Comparison of ENCODE assay signal across 26 cellular contexts in genomic region chr5:127660048-127660733, GRCh38. TPM values are rescaled to one million over a fixed set of nuclear protein-coding genes. Genes with fewer than 3 reads are reported as not detected.
DNase-seq lines count a peak whose midpoint lies in the region; TF ChIP-seq lines count a peak whose summit lies in the region.
"Had no signal": no experiment of that assay in that cellular context is flagged by ENCODE, and none has a peak within 500 bp of the region (broad histone marks: within the 10 kb centered on the region; RNA-seq: fewer than 3 reads in every experiment).

No MANE protein-coding gene starts in this region.

- H3K9me3 ChIP-seq in endodermal cell (ENCODE audit: control insufficient read depth, low read length), result no peaks in the 10 kb centered on the region
- H3K9me3 ChIP-seq in muscle layer of colon (ENCODE audit: low read length), result no peaks in the 10 kb centered on the region
- no peaks in the 10 kb centered on the region for H3K9me3 ChIP-seq in skeletal muscle tissue (ENCODE audit: control insufficient read depth in 3 of 3, low read length in 3 of 3)
- H3K9me3 ChIP-seq: Peyer's patch, uterus had no signal

- no peaks in the 10 kb centered on the region for H3K27me3 Mint-ChIP-seq in endodermal cell (ENCODE audit: insufficient read depth)

- H3K4me1 ChIP-seq in endodermal cell (ENCODE audit: control insufficient read depth, insufficient read depth, low read length) (no peaks in the 10 kb centered on the region), muscle layer of colon (ENCODE audit: insufficient read depth, low read length) (peaks cover 15% of the 10 kb centered on the region), skeletal muscle tissue (ENCODE audit: control insufficient read depth in 3 of 3, insufficient read depth in 3 of 3, low read length in 3 of 3) (peaks cover 2 to 18% (median 14%) of the 10 kb centered on the region in 3 donors)
- H3K4me1 ChIP-seq: Peyer's patch, uterus had no signal

- H3K9ac ChIP-seq in endodermal cell (ENCODE audit: extremely low read depth, low read length, poor library complexity, severe bottlenecking) (no peak overlapping the region), muscle layer of colon (ENCODE audit: low read length) (no peak overlapping the region), skeletal muscle tissue (ENCODE audit: low read depth in 1 of 3, low read length in 3 of 3) (peak overlapping the region; percentile 54 to 66 (median 64))

- H3K27ac ChIP-seq in endodermal cell (ENCODE audit: low read depth, low read length) (peak overlapping the region; percentile 25), muscle layer of colon (ENCODE audit: low read depth, low read length) (peak overlapping the region; percentile 19), skeletal muscle tissue (ENCODE audit: low read depth, low read length) (peak overlapping the region; percentile 90)
- H3K27ac ChIP-seq: 22Rv1, dorsolateral prefrontal cortex, HL-60, SK-N-MC, uterus had no signal

- H3K27ac Mint-ChIP-seq in endodermal cell, result no peak overlapping the region
- H3K27ac Mint-ChIP-seq: natural killer cell had no signal

- H3K36me3 ChIP-seq in endodermal cell (ENCODE audit: control insufficient read depth, insufficient read depth, low read length), result no peaks in the 10 kb centered on the region
- H3K36me3 ChIP-seq in muscle layer of colon (ENCODE audit: insufficient read depth, low read length), result no peaks in the 10 kb centered on the region
- no peaks in the 10 kb centered on the region for H3K36me3 ChIP-seq in skeletal muscle tissue (ENCODE audit: control insufficient read depth in 3 of 3, insufficient read depth in 3 of 3, low read length in 3 of 3)
- H3K36me3 ChIP-seq: Peyer's patch, uterus had no signal

- H3K27me3 ChIP-seq in endodermal cell (ENCODE audit: control insufficient read depth, insufficient read depth, low read length, poor library complexity, severe bottlenecking) (no peaks in the 10 kb centered on the region), muscle layer of colon (ENCODE audit: control insufficient read depth in 1 of 2, insufficient read depth in 2 of 2, low read length in 2 of 2) (no peaks in the 10 kb centered on the region), skeletal muscle tissue (ENCODE audit: control insufficient read depth in 3 of 3, insufficient read depth in 3 of 3, low read length in 3 of 3) (no peaks in the 10 kb centered on the region)
- H3K27me3 ChIP-seq: dorsolateral prefrontal cortex, Peyer's patch, uterus had no signal

- H3K36me3 Mint-ChIP-seq in endodermal cell (ENCODE audit: low read depth), result no peaks in the 10 kb centered on the region
- H3K36me3 Mint-ChIP-seq: natural killer cell had no signal

- peaks cover 2% of the 10 kb centered on the region for H3K4me1 Mint-ChIP-seq in endodermal cell
- H3K4me1 Mint-ChIP-seq: natural killer cell had no signal

- no peaks in the 10 kb centered on the region for H3K9me3 Mint-ChIP-seq in endodermal cell
- H3K9me3 Mint-ChIP-seq: natural killer cell had no signal

- DNase-seq in DMS53 (lab: John Stamatoyannopoulos, UW) (peak; percentile 5), DMS53 treated with DMSO at 0.1 percent for 48 hours (lab: John Stamatoyannopoulos, UW; ENCODE audit: unreplicated experiment) (no peak), endodermal cell (no peak), GM03348 (ENCODE audit: low spot score) (no peak), HuH-7 (ENCODE audit: low spot score) (no peak)
- DNase-seq in activated CD8-positive, alpha-beta memory T cell treated with anti-CD3 and anti-CD28 coated beads for 24 hours, result no peak
- DNase-seq: activated CD4-positive, alpha-beta T cell treated with anti-CD3 and anti-CD28 coated beads, Interleukin-2, amount 50 U/mL, for 48 hours; caudate nucleus; DND-41; dorsolateral prefrontal cortex; erythroblast; foreskin melanocyte; mesenchymal stem cell; natural killer cell; NCI-H146; NK-92 treated with Interleukin-12 subunit alpha and Interleukin-12 subunit beta, amount 100 ng/mL, for 24 hours; Peyer's patch; uterus had no signal

- no peak overlapping the region for H3K4me3 ChIP-seq in endodermal cell (ENCODE audit: low read length)
- H3K4me3 ChIP-seq in muscle layer of colon (ENCODE audit: low read depth in 1 of 2, low read length in 2 of 2), result no peak overlapping the region
- H3K4me3 ChIP-seq in skeletal muscle tissue (ENCODE audit: low read length in 3 of 3), result peak overlapping the region in 2 of 3 donors; percentile 13 to 41
- H3K4me3 ChIP-seq: dorsolateral prefrontal cortex, Peyer's patch, SK-N-MC, uterus had no signal

- no peak for TF ChIP-seq CTCF in endodermal cell (conservative IDR thresholded peaks at IDR 0.05)

- WGBS in endodermal cell (ENCODE audit: insufficient coverage in 1 of 2, insufficient read length in 1 of 2), 2 experiments, result 77 to 85% methylated on average over 1 to 3 of the region's 3 CpGs

- no peak overlapping the region for H3K4me3 Mint-ChIP-seq in endodermal cell
- H3K4me3 Mint-ChIP-seq: natural killer cell had no signal

RNA-seq across cellular contexts. Expression of gene CTXN3, which starts 11.3 kb away (rescaled TPM):
- total RNA-seq in endodermal cell, result not detected
- not detected for polyA plus RNA-seq in endodermal cell (2013, experiment 1 of 2)
- not detected for polyA plus RNA-seq in endodermal cell (2013, experiment 2 of 2)
- total RNA-seq in skeletal muscle tissue, result 1.0 TPM
- total RNA-seq: kidney epithelial cell; MCF 10A; natural killer cell; Peyer's patch; T-helper 2 cell treated with Interferon-gamma antibody and Interleukin-4, amounts not matched to agents 100 ng/mL and 5 ng/mL, for 36 hours; uterus had no signal

RNA-seq across cellular contexts. Expression of gene CCDC192, which starts 43.0 kb away (rescaled TPM):
- total RNA-seq in endodermal cell, result 1 to 10 TPM in 1 of 2 donors, under 1 TPM in 1; 0.48 to 1.3 TPM
- polyA plus RNA-seq in endodermal cell (2013, experiment 1 of 2), result not detected
- polyA plus RNA-seq in endodermal cell (2013, experiment 2 of 2), result not detected
- not detected for total RNA-seq in skeletal muscle tissue
- total RNA-seq: kidney epithelial cell; MCF 10A; natural killer cell; Peyer's patch; T-helper 2 cell treated with Interferon-gamma antibody and Interleukin-4, amounts not matched to agents 100 ng/mL and 5 ng/mL, for 36 hours had no signal

Comparison
In these comparisons a context has a peak if more than half of its experiments do, and no peak if none do; other contexts are left out.
1. H3K27ac ChIP-seq: peak in every context shown above with its lines; median percentile 90 in skeletal muscle tissue; 25 in endodermal cell; 19 in muscle layer of colon.
2. H3K4me3 ChIP-seq: peak in skeletal muscle tissue (2 of 3); none in endodermal cell (single experiment) and muscle layer of colon (0 of 2).
3. H3K9ac ChIP-seq: peak in skeletal muscle tissue (3 of 3); none in endodermal cell (single experiment) and muscle layer of colon (single experiment).